ENCODE assay signal across 9 cellular contexts in genomic region chr14:78836777-78837176, GRCh38.
DNase-seq lines count a peak whose midpoint lies in the region; ATAC-seq, FAIRE-seq and TF ChIP-seq lines count a peak whose summit lies in the region.
"Had no signal": no experiment of that assay in that cellular context is flagged by ENCODE, and none has a peak within 500 bp of the region (broad histone marks: within the 10 kb centered on the region; RNA-seq: fewer than 3 reads in every experiment).

No MANE protein-coding gene starts in this region.

- no peak overlapping the region for H2AFZ ChIP-seq in K562 (ENCODE audit: low read depth, low read length)

- CTCF ChIA-PET in K562 (lab: Yijun Ruan, JAX; ENCODE audit: low intra/inter-chr PET ratio), result interaction anchor here (0.6 to 1.6 kb wide), 2 partner anchors 47 to 1960 kb away, joined by 3 read pairs; no protein-coding TSS in a partner anchor

- no peak for TF ChIP-seq POLR2A in K562 (conservative IDR thresholded peaks at IDR 0.05)

- H3K4me1 Mint-ChIP-seq in natural killer cell treated with Interleukin-12 subunit alpha and Interleukin-12 subunit beta and Interleukin-15 and Interleukin-18, amount 100 ng/mL, for 72 hours (ENCODE audit: low read depth in 2 of 2), result no peaks in the 10 kb centered on the region

- TF ChIP-seq RAD21 in K562 (CRISPR knock-in tag; conservative IDR thresholded peaks at IDR 0.05 in 1 of 2, IDR thresholded peaks at IDR 0.05 in 1 of 2), result peak; percentile 50 to 53

- no peak for TF ChIP-seq EP300 in K562 (IDR thresholded peaks at IDR 0.05; ENCODE audit: low read length)

- H3K9ac ChIP-seq in K562 (ENCODE audit: insufficient read depth in 1 of 2, low read depth in 2 of 2, low read length in 2 of 2), result no peak overlapping the region

- no peaks in the 10 kb centered on the region for H3K27me3 Mint-ChIP-seq in natural killer cell treated with Interleukin-12 subunit alpha and Interleukin-12 subunit beta and Interleukin-15 and Interleukin-18, amount 100 ng/mL, for 72 hours

- no peaks in the 10 kb centered on the region for H3K79me2 ChIP-seq in K562 (ENCODE audit: control insufficient read depth, insufficient read depth, low read length)

- DNase-seq in COR-L47 (lab: John Stamatoyannopoulos, UW), result peak; percentile 76
- peak; percentile 71 for DNase-seq in HT1080 (ENCODE audit: low read depth)
- peak; percentile 77 for DNase-seq in NCI-H748 (lab: John Stamatoyannopoulos, UW; ENCODE audit: unreplicated experiment)
- DNase-seq in K562 (ENCODE audit: extremely low read depth in 1 of 4, low spot score in 3 of 4), result peak; percentile 36 to 53 (median 39)
- no peak for DNase-seq in left lobe of liver (ENCODE audit: low spot score)
- no peak for DNase-seq in natural killer cell treated with Interleukin-12 subunit alpha and Interleukin-12 subunit beta and Interleukin-15 and Interleukin-18, amount 100 ng/mL, for 72 hours (ENCODE audit: low spot score)
- DNase-seq in stimulated activated CD4-positive, alpha-beta T cell treated with anti-CD3 and anti-CD28 coated beads, Interleukin-2, amount 100 ng/mL, for 48 hours, result no peak
- DNase-seq: right lobe of liver had no signal

- TF ChIP-seq CTCF in K562 (IDR thresholded peaks at IDR 0.05 in 2 of 3, conservative IDR thresholded peaks at IDR 0.05 in 1 of 3; ENCODE audit: insufficient read depth in 2 of 3, low read depth in 1 of 3, low read length in 3 of 3), result peak; percentile 42 to 52 (median 47); a peak in 4 of 6 replicates

- H3K9me1 ChIP-seq in K562 (ENCODE audit: control insufficient read depth, insufficient read depth, low read length), result no peaks in the 10 kb centered on the region

- H3K4me1 ChIP-seq in K562 (replicated peaks in 1 of 2; ENCODE audit: control insufficient read depth in 2 of 2, insufficient read depth in 2 of 2, low read length in 2 of 2), result no peaks in the 10 kb centered on the region
- H3K4me1 ChIP-seq: right lobe of liver had no signal

- intact Hi-C loops in K562 (cut with micrococcal nuclease), result loop anchor here (5.0 kb wide), 1 partner anchor 389 kb away; no protein-coding TSS in a partner anchor

- no peak overlapping the region for H3K4me3 Mint-ChIP-seq in natural killer cell treated with Interleukin-12 subunit alpha and Interleukin-12 subunit beta and Interleukin-15 and Interleukin-18, amount 100 ng/mL, for 72 hours

- in situ Hi-C loops in K562 (cut with MboI), result no loop called here

- no peak overlapping the region for H3K27ac Mint-ChIP-seq in natural killer cell treated with Interleukin-12 subunit alpha and Interleukin-12 subunit beta and Interleukin-15 and Interleukin-18, amount 100 ng/mL, for 72 hours

- POLR2A ChIA-PET in K562 (lab: Yijun Ruan, JAX), result no interaction called here

- H4K20me1 ChIP-seq in K562 (replicated peaks; ENCODE audit: control insufficient read depth, insufficient read depth, low read length), result no peaks in the 10 kb centered on the region

- H3K27me3 ChIP-seq in K562 (ENCODE audit: control insufficient read depth in 2 of 2, insufficient read depth in 2 of 2, low read length in 2 of 2), result no peaks in the 10 kb centered on the region
- H3K27me3 ChIP-seq: right lobe of liver had no signal

- no peaks in the 10 kb centered on the region for H3K36me3 ChIP-seq in K562 (ENCODE audit: control insufficient read depth, insufficient read depth, low read length)
- H3K36me3 ChIP-seq: right lobe of liver had no signal

- H3K9me3 Mint-ChIP-seq in natural killer cell treated with Interleukin-12 subunit alpha and Interleukin-12 subunit beta and Interleukin-15 and Interleukin-18, amount 100 ng/mL, for 72 hours, result no peaks in the 10 kb centered on the region

- ATAC-seq in GM19035 (IDR thresholded peaks at IDR 0.05; ENCODE audit: unreplicated experiment), result peak; percentile 70
- ATAC-seq in K562, result peak; percentile 83
- ATAC-seq in left lobe of liver, result peak; percentile 47
- ATAC-seq in natural killer cell treated with Interleukin-12 subunit alpha and Interleukin-12 subunit beta and Interleukin-15 and Interleukin-18, amount 100 ng/mL, for 72 hours, result no peak

- no peak overlapping the region for H3K4me2 ChIP-seq in K562 (ENCODE audit: insufficient read depth, low read length)

- FAIRE-seq in K562 (lab: Jason Lieb, UNC), result no peak

- BruUV-seq in K562 (replicated peaks; lab: Mats Ljungman, UMichigan), result no TSS peak

- no peaks in the 10 kb centered on the region for H3K36me3 Mint-ChIP-seq in natural killer cell treated with Interleukin-12 subunit alpha and Interleukin-12 subunit beta and Interleukin-15 and Interleukin-18, amount 100 ng/mL, for 72 hours

- 0% methylated on average over 3 of the region's 4 CpGs for WGBS in K562 (ENCODE audit: insufficient coverage, low coverage, missing lambda C conversion rate)

- H3K4me3 ChIP-seq in K562, result no peak overlapping the region
- H3K4me3 ChIP-seq: right lobe of liver had no signal

- H3K27ac ChIP-seq in K562 (ENCODE audit: extremely low read depth, low read depth, low read length), result no peak overlapping the region
- H3K27ac ChIP-seq: right lobe of liver had no signal

- H3K9me3 ChIP-seq in K562 (replicated peaks; ENCODE audit: control insufficient read depth, insufficient read depth, low read depth, low read length), result no peaks in the 10 kb centered on the region
- H3K9me3 ChIP-seq: right lobe of liver had no signal

TF ChIP-seq in K562, 482 proteins besides CTCF, POLR2A, EP300 and RAD21:
- no peak for TF ChIP-seq SMAD3 (CRISPR knock-in tag; conservative IDR thresholded peaks at IDR 0.05)
- TF ChIP-seq E2F4 (CRISPR knock-in tag; IDR thresholded peaks at IDR 0.05; ENCODE audit: low read depth), result no peak
- TF ChIP-seq KLF13 (tag; IDR thresholded peaks at IDR 0.05; ENCODE audit: borderline replicate concordance, low read depth), result no peak
- no peak for TF ChIP-seq RNF2 (IDR thresholded peaks at IDR 0.05)
- no peak for TF ChIP-seq KDM1A (IDR thresholded peaks at IDR 0.05)
- no peak for TF ChIP-seq RB1 (IDR thresholded peaks at IDR 0.05; ENCODE audit: low read depth)
- no peak for TF ChIP-seq TCFL5 (CRISPR knock-in tag; conservative IDR thresholded peaks at IDR 0.05)
- no peak for TF ChIP-seq RBM14 (IDR thresholded peaks at IDR 0.05; ENCODE audit: borderline replicate concordance, insufficient read depth, low read depth, low read length)

Comparison
In these comparisons a context has a peak if more than half of its experiments do, and no peak if none do; other contexts are left out.
1. DNase-seq: peak in COR-L47 (single experiment), HT1080 (single experiment), NCI-H748 (single experiment) and K562 (4 of 4); none in left lobe of liver (single experiment), natural killer cell treated with Interleukin-12 subunit alpha and Interleukin-12 subunit beta and Interleukin-15 and Interleukin-18, amount 100 ng/mL, for 72 hours (single experiment) and stimulated activated CD4-positive, alpha-beta T cell treated with anti-CD3 and anti-CD28 coated beads, Interleukin-2, amount 100 ng/mL, for 48 hours (0 of 2).
2. ATAC-seq: peak in GM19035 (single experiment), K562 (single experiment) and left lobe of liver (single experiment); none in natural killer cell treated with Interleukin-12 subunit alpha and Interleukin-12 subunit beta and Interleukin-15 and Interleukin-18, amount 100 ng/mL, for 72 hours (0 of 2).